Comparison of ENCODE assay signal across 20 cellular contexts in the genomic region with DNA sequence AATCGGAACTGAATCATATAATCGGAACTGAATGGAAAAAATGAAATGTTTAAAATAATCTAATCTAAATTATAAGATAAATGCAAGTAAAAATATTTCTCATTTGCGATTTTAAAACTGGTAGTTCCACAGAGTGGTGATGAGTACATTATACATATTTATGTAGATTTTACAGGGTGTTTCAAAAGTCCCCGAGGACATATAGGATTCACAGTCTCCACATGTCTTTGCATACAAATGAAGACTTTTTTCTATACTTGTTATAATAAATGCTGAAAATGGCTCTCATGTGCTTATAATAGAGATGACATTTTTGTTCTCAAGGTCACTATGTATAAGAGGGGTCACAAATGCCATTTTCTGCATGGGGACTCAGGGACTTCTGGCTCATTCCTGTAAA.
DNase-seq lines count a peak whose midpoint lies in the region; ATAC-seq and TF ChIP-seq lines count a peak whose summit lies in the region.
"Had no signal": no experiment of that assay in that cellular context is flagged by ENCODE, and none has a peak within 500 bp of the region (broad histone marks: within the 10 kb centered on the region; RNA-seq: fewer than 3 reads in every experiment).

No MANE protein-coding gene starts in this region.

- no peak overlapping the region for H2AFZ ChIP-seq in neural cell (ENCODE audit: low read depth, low read length)

- no peak overlapping the region for H3K4me2 ChIP-seq in neural cell (ENCODE audit: low read length)
- H3K4me2 ChIP-seq: A549; BLaER1; BLaER1 treated with 17β-estradiol and CSF1 and Interleukin-3, amounts not matched to agents 10 nM and 100 nM had no signal

- no peaks in the 10 kb centered on the region for H4K20me1 ChIP-seq in neural cell (ENCODE audit: insufficient read depth)
- H4K20me1 ChIP-seq: BLaER1; BLaER1 treated with 17β-estradiol and CSF1 and Interleukin-3, amounts not matched to agents 10 nM and 100 nM had no signal

- H3K27ac ChIP-seq in SK-N-MC, result peak overlapping the region; percentile 94
- peak overlapping the region; percentile 61 for H3K27ac ChIP-seq in neural cell (ENCODE audit: low read length)
- H3K27ac ChIP-seq: 22Rv1; A549; BLaER1; BLaER1 treated with 17β-estradiol and CSF1 and Interleukin-3, amounts not matched to agents 10 nM and 100 nM; C4-2B had no signal

- H3K4me3 ChIP-seq in SK-N-MC, result peak overlapping the region; percentile 69
- H3K4me3 ChIP-seq in neural cell (ENCODE audit: low read length), result peak overlapping the region; percentile 5
- H3K4me3 ChIP-seq in foreskin fibroblast (ENCODE audit: low read depth in 1 of 2, low read length in 2 of 2), result no peak overlapping the region
- H3K4me3 ChIP-seq: A549; BLaER1; BLaER1 treated with 17β-estradiol and CSF1 and Interleukin-3, amounts not matched to agents 10 nM and 100 nM had no signal

- no peak for TF ChIP-seq CTCF in neural cell (IDR thresholded peaks at IDR 0.05; ENCODE audit: poor library complexity, severe bottlenecking)
- no peak for TF ChIP-seq CTCF in foreskin fibroblast (IDR thresholded peaks at IDR 0.05; ENCODE audit: low read depth, low read length)

- H3K36me3 ChIP-seq in SK-N-MC (ENCODE audit: insufficient read depth, low read length) (no peaks in the 10 kb centered on the region), neural cell (ENCODE audit: insufficient read depth, low read length) (no peaks in the 10 kb centered on the region)
- H3K36me3 ChIP-seq: BE2C; BLaER1; BLaER1 treated with 17β-estradiol and CSF1 and Interleukin-3, amounts not matched to agents 10 nM and 100 nM had no signal

- no peaks in the 10 kb centered on the region for H3F3A ChIP-seq in neural cell (ENCODE audit: insufficient read depth, low read length, poor library complexity, severe bottlenecking)

- no peaks in the 10 kb centered on the region for H3K79me2 ChIP-seq in neural cell (replicated peaks; ENCODE audit: insufficient read depth, low read length)

- H3K9me2 ChIP-seq in neural cell (ENCODE audit: insufficient read depth, low read length), result no peaks in the 10 kb centered on the region

- no peak for ATAC-seq in HG03095 (IDR thresholded peaks at IDR 0.05; ENCODE audit: unreplicated experiment)
- ATAC-seq: CD8-positive, alpha-beta T cell had no signal

- H3K27me3 ChIP-seq in neural cell (ENCODE audit: insufficient read depth, low read depth, low read length), result no peaks in the 10 kb centered on the region
- H3K27me3 ChIP-seq: BE2C; BLaER1; BLaER1 treated with 17β-estradiol and CSF1 and Interleukin-3, amounts not matched to agents 10 nM and 100 nM had no signal

- DNase-seq in SK-N-MC (ENCODE audit: low read depth, low spot score) (peak; percentile 91), foreskin fibroblast (no peak)
- DNase-seq: 8988T; AML-193; C1 segment of cervical spinal cord; CD4-positive, alpha-beta T cell; CD8-positive, alpha-beta memory T cell; CD8-positive, alpha-beta T cell; DMS153; DMS79; DMS79 treated with DMSO at 0.1 percent for 48 hours had no signal

- H3K9me3 ChIP-seq in SK-N-MC (ENCODE audit: low read depth, low read length) (no peaks in the 10 kb centered on the region), neural cell (ENCODE audit: low read length) (no peaks in the 10 kb centered on the region)
- H3K9me3 ChIP-seq: A549; BE2C; BLaER1; BLaER1 treated with 17β-estradiol and CSF1 and Interleukin-3, amounts not matched to agents 10 nM and 100 nM; Caco-2 had no signal

- TF ChIP-seq RAD21 in neural cell (conservative IDR thresholded peaks at IDR 0.05), result no peak

- H3K9ac ChIP-seq in SK-N-MC (ENCODE audit: insufficient read length) (peak overlapping the region; percentile 60), neural cell (ENCODE audit: low read length) (no peak overlapping the region)
- H3K9ac ChIP-seq: BLaER1; BLaER1 treated with 17β-estradiol and CSF1 and Interleukin-3, amounts not matched to agents 10 nM and 100 nM had no signal

- TF ChIP-seq EP300 in neural cell (conservative IDR thresholded peaks at IDR 0.05; ENCODE audit: poor library complexity, severe bottlenecking), result no peak

TF ChIP-seq in neural cell, 6 proteins besides CTCF, POLR2A, EP300 and RAD21:
- TF ChIP-seq SMC3 (conservative IDR thresholded peaks at IDR 0.05; ENCODE audit: poor library complexity) (no peak), POLR2AphosphoS5 (IDR thresholded peaks at IDR 0.05) (no peak), TAF1 (IDR thresholded peaks at IDR 0.05; ENCODE audit: low read depth) (no peak), EZH2 (IDR thresholded peaks at IDR 0.05; ENCODE audit: borderline replicate concordance, insufficient read depth, low read length, poor library complexity, severe bottlenecking) (no peak), MXI1 (conservative IDR thresholded peaks at IDR 0.05; ENCODE audit: poor library complexity, severe bottlenecking) (no peak)
- TF ChIP-seq, protein P1, sequence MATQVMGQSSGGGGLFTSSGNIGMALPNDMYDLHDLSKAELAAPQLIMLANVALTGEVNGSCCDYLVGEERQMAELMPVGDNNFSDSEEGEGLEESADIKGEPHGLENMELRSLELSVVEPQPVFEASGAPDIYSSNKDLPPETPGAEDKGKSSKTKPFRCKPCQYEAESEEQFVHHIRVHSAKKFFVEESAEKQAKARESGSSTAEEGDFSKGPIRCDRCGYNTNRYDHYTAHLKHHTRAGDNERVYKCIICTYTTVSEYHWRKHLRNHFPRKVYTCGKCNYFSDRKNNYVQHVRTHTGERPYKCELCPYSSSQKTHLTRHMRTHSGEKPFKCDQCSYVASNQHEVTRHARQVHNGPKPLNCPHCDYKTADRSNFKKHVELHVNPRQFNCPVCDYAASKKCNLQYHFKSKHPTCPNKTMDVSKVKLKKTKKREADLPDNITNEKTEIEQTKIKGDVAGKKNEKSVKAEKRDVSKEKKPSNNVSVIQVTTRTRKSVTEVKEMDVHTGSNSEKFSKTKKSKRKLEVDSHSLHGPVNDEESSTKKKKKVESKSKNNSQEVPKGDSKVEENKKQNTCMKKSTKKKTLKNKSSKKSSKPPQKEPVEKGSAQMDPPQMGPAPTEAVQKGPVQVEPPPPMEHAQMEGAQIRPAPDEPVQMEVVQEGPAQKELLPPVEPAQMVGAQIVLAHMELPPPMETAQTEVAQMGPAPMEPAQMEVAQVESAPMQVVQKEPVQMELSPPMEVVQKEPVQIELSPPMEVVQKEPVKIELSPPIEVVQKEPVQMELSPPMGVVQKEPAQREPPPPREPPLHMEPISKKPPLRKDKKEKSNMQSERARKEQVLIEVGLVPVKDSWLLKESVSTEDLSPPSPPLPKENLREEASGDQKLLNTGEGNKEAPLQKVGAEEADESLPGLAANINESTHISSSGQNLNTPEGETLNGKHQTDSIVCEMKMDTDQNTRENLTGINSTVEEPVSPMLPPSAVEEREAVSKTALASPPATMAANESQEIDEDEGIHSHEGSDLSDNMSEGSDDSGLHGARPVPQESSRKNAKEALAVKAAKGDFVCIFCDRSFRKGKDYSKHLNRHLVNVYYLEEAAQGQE (IDR thresholded peaks at IDR 0.05; ENCODE audit: borderline replicate concordance), result no peak

Comparison
In these comparisons a context has a peak if more than half of its experiments do, and no peak if none do; other contexts are left out.
1. H3K4me3 ChIP-seq: peak in SK-N-MC (single experiment) and neural cell (single experiment); none in foreskin fibroblast (0 of 2).